In the genomic region with DNA sequence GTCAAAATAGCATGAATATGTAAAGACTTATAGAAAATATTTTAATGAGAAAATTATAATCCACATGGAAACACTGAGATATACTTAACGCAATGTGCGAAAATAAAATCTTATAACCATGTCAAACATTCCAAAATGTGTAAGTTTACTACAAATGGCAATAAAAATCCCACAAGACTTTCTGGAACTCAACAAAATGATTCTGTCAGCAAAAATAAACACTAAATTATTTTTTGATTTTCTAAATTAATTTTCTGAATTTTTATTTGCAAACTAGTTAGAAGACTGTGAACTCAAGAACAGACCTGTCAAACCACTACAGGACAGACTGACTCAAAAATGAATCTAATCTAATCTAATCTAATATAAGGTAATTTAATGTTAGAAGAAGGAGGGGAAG, we compare ENCODE assay signal across 1 cellular context.
TF ChIP-seq lines count a peak whose summit lies in the region.

No MANE protein-coding gene starts in this region.

TF ChIP-seq in K562, 482 proteins besides CTCF, POLR2A, EP300 and RAD21 (continued from another document):
- TF ChIP-seq, protein P1, sequence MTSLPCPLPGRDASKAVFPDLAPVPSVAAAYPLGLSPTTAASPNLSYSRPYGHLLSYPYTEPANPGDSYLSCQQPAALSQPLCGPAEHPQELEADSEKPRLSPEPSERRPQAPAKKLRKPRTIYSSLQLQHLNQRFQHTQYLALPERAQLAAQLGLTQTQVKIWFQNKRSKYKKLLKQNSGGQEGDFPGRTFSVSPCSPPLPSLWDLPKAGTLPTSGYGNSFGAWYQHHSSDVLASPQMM (CRISPR knock-in tag; IDR thresholded peaks at IDR 0.05): no peak
- no peak for TF ChIP-seq ZNF133 (CRISPR knock-in tag; IDR thresholded peaks at IDR 0.05)
- TF ChIP-seq MAFF (IDR thresholded peaks at IDR 0.05; ENCODE audit: low read length): peak; percentile 41
- TF ChIP-seq BCL6 (CRISPR knock-in tag; IDR thresholded peaks at IDR 0.05): no peak
- no peak for TF ChIP-seq ZBTB8A (IDR thresholded peaks at IDR 0.05; ENCODE audit: partially characterized antibody)
- 0 out of 2 replicates have a peak, but pooled peaks have one; percentile 48 for TF ChIP-seq MAFG (tag; conservative IDR thresholded peaks at IDR 0.05)
- TF ChIP-seq ZNF764 (CRISPR knock-in tag; IDR thresholded peaks at IDR 0.05; ENCODE audit: low read depth): no peak
- no peak for TF ChIP-seq CXXC5 (CRISPR knock-in tag; IDR thresholded peaks at IDR 0.05)
- TF ChIP-seq ZNF274 (IDR thresholded peaks at IDR 0.05; ENCODE audit: borderline replicate concordance, low read depth, low read length): no peak
- TF ChIP-seq, protein P2, sequence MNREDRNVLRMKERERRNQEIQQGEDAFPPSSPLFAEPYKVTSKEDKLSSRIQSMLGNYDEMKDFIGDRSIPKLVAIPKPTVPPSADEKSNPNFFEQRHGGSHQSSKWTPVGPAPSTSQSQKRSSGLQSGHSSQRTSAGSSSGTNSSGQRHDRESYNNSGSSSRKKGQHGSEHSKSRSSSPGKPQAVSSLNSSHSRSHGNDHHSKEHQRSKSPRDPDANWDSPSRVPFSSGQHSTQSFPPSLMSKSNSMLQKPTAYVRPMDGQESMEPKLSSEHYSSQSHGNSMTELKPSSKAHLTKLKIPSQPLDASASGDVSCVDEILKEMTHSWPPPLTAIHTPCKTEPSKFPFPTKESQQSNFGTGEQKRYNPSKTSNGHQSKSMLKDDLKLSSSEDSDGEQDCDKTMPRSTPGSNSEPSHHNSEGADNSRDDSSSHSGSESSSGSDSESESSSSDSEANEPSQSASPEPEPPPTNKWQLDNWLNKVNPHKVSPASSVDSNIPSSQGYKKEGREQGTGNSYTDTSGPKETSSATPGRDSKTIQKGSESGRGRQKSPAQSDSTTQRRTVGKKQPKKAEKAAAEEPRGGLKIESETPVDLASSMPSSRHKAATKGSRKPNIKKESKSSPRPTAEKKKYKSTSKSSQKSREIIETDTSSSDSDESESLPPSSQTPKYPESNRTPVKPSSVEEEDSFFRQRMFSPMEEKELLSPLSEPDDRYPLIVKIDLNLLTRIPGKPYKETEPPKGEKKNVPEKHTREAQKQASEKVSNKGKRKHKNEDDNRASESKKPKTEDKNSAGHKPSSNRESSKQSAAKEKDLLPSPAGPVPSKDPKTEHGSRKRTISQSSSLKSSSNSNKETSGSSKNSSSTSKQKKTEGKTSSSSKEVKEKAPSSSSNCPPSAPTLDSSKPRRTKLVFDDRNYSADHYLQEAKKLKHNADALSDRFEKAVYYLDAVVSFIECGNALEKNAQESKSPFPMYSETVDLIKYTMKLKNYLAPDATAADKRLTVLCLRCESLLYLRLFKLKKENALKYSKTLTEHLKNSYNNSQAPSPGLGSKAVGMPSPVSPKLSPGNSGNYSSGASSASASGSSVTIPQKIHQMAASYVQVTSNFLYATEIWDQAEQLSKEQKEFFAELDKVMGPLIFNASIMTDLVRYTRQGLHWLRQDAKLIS (CRISPR knock-in tag; IDR thresholded peaks at IDR 0.05): no peak
- TF ChIP-seq POLR2AphosphoS2 (IDR thresholded peaks at IDR 0.05; ENCODE audit: low read length): no peak
- TF ChIP-seq, protein P3, sequence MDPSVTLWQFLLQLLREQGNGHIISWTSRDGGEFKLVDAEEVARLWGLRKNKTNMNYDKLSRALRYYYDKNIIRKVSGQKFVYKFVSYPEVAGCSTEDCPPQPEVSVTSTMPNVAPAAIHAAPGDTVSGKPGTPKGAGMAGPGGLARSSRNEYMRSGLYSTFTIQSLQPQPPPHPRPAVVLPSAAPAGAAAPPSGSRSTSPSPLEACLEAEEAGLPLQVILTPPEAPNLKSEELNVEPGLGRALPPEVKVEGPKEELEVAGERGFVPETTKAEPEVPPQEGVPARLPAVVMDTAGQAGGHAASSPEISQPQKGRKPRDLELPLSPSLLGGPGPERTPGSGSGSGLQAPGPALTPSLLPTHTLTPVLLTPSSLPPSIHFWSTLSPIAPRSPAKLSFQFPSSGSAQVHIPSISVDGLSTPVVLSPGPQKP (CRISPR knock-in tag; IDR thresholded peaks at IDR 0.05): no peak
- no peak for TF ChIP-seq KDM5B (IDR thresholded peaks at IDR 0.05; ENCODE audit: insufficient replicate concordance, low read depth, low read length)
- TF ChIP-seq, protein P4, sequence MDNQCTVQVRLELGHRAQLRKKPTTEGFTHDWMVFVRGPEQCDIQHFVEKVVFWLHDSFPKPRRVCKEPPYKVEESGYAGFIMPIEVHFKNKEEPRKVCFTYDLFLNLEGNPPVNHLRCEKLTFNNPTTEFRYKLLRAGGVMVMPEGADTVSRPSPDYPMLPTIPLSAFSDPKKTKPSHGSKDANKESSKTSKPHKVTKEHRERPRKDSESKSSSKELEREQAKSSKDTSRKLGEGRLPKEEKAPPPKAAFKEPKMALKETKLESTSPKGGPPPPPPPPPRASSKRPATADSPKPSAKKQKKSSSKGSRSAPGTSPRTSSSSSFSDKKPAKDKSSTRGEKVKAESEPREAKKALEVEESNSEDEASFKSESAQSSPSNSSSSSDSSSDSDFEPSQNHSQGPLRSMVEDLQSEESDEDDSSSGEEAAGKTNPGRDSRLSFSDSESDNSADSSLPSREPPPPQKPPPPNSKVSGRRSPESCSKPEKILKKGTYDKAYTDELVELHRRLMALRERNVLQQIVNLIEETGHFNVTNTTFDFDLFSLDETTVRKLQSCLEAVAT (IDR thresholded peaks at IDR 0.05): no peak
- TF ChIP-seq NCOR1 (IDR thresholded peaks at IDR 0.05): no peak
- TF ChIP-seq ZNF239 (CRISPR knock-in tag; IDR thresholded peaks at IDR 0.05): no peak
- TF ChIP-seq RAD51 (IDR thresholded peaks at IDR 0.05; ENCODE audit: borderline replicate concordance, low read depth): no peak
- peak; percentile 84 for TF ChIP-seq ZNF316 (IDR thresholded peaks at IDR 0.05)
- TF ChIP-seq CBX5 (IDR thresholded peaks at IDR 0.05; ENCODE audit: borderline replicate concordance, low read depth): no peak
